ENCODE assay signal across 1 cellular context in genomic region chr20:49484180-49485140, GRCh38.
TF ChIP-seq lines count a peak whose summit lies in the region.

No MANE protein-coding gene starts in this region.

TF ChIP-seq in HEK293, 187 proteins besides CTCF, POLR2A, EP300 and RAD21 (continued from another document and continues in another):
- TF ChIP-seq, protein P1, sequence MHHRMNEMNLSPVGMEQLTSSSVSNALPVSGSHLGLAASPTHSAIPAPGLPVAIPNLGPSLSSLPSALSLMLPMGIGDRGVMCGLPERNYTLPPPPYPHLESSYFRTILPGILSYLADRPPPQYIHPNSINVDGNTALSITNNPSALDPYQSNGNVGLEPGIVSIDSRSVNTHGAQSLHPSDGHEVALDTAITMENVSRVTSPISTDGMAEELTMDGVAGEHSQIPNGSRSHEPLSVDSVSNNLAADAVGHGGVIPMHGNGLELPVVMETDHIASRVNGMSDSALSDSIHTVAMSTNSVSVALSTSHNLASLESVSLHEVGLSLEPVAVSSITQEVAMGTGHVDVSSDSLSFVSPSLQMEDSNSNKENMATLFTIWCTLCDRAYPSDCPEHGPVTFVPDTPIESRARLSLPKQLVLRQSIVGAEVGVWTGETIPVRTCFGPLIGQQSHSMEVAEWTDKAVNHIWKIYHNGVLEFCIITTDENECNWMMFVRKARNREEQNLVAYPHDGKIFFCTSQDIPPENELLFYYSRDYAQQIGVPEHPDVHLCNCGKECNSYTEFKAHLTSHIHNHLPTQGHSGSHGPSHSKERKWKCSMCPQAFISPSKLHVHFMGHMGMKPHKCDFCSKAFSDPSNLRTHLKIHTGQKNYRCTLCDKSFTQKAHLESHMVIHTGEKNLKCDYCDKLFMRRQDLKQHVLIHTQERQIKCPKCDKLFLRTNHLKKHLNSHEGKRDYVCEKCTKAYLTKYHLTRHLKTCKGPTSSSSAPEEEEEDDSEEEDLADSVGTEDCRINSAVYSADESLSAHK (tag by site-specific recombination; IDR thresholded peaks at IDR 0.05), result no peak
- TF ChIP-seq BCL6B (tag by site-specific recombination; IDR thresholded peaks at IDR 0.05), result no peak
- TF ChIP-seq ZBTB8A (tag by site-specific recombination; IDR thresholded peaks at IDR 0.05), result peak; percentile 98
- peak; percentile 73 for TF ChIP-seq PRDM10 (tag by site-specific recombination; IDR thresholded peaks at IDR 0.05)
- TF ChIP-seq FEZF1 (tag by site-specific recombination; IDR thresholded peaks at IDR 0.05), result no peak
- TF ChIP-seq ZFP3 (tag by site-specific recombination; IDR thresholded peaks at IDR 0.05; ENCODE audit: low read depth), result no peak
- no peak; the same call in 1 of the 2 replicates for TF ChIP-seq ZNF610 (tag by site-specific recombination; IDR thresholded peaks at IDR 0.05; ENCODE audit: borderline replicate concordance)
- TF ChIP-seq ZIC2 (tag by site-specific recombination; IDR thresholded peaks at IDR 0.05), result peak; percentile 61
- peak; percentile 76 for TF ChIP-seq KLF16 (tag by site-specific recombination; IDR thresholded peaks at IDR 0.05)
- no peak for TF ChIP-seq ZNF747 (tag by site-specific recombination; IDR thresholded peaks at IDR 0.05)
- no peak for TF ChIP-seq ZNF670 (tag by site-specific recombination; IDR thresholded peaks at IDR 0.05; ENCODE audit: low read depth)
- TF ChIP-seq ZSCAN5A (tag by site-specific recombination; IDR thresholded peaks at IDR 0.05), result 0 out of 2 replicates have a peak, but pooled peaks have one; percentile 87
- TF ChIP-seq, protein P2, sequence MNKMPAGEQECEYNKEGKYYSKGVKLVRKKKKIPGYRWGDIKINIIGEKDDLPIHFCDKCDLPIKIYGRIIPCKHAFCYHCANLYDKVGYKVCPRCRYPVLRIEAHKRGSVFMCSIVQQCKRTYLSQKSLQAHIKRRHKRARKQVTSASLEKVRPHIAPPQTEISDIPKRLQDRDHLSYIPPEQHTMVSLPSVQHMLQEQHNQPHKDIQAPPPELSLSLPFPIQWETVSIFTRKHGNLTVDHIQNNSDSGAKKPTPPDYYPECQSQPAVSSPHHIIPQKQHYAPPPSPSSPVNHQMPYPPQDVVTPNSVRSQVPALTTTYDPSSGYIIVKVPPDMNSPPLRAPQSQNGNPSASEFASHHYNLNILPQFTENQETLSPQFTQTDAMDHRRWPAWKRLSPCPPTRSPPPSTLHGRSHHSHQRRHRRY (tag by site-specific recombination; IDR thresholded peaks at IDR 0.05), result no peak
- no peak for TF ChIP-seq ZNF248 (tag by site-specific recombination; IDR thresholded peaks at IDR 0.05)
- peak; percentile 38; the same call in 1 of the 2 replicates for TF ChIP-seq ZNF366 (tag by site-specific recombination; conservative IDR thresholded peaks at IDR 0.05)
- TF ChIP-seq BCL11B (tag by site-specific recombination; IDR thresholded peaks at IDR 0.05; ENCODE audit: low read depth), result no peak
- TF ChIP-seq ZNF302 (tag by site-specific recombination; IDR thresholded peaks at IDR 0.05; ENCODE audit: low read depth), result no peak
- TF ChIP-seq ZFHX2 (tag by site-specific recombination; conservative IDR thresholded peaks at IDR 0.05), result peak; percentile 83
- peak; percentile 96 for TF ChIP-seq ZBTB26 (tag by site-specific recombination; optimal IDR thresholded peaks at IDR 0.05)
- TF ChIP-seq ZNF391 (tag by site-specific recombination; IDR thresholded peaks at IDR 0.05; ENCODE audit: borderline replicate concordance, low read depth), result peak; percentile 41; the same call in 1 of the 2 replicates
- 0 out of 2 replicates have a peak, but pooled peaks have one; percentile 35 for TF ChIP-seq ZNF221 (tag by site-specific recombination; IDR thresholded peaks at IDR 0.05; ENCODE audit: borderline replicate concordance)
- TF ChIP-seq ZNF18 (tag by site-specific recombination; IDR thresholded peaks at IDR 0.05), result no peak
- TF ChIP-seq KLF7 (tag by site-specific recombination; IDR thresholded peaks at IDR 0.05; ENCODE audit: borderline replicate concordance), result no peak
- TF ChIP-seq YY2 (tag by site-specific recombination; IDR thresholded peaks at IDR 0.05), result no peak
- no peak for TF ChIP-seq ZNF114 (tag by site-specific recombination; IDR thresholded peaks at IDR 0.05)
- no peak for TF ChIP-seq ZNF791 (tag by site-specific recombination; IDR thresholded peaks at IDR 0.05)
- TF ChIP-seq ZNF16 (tag by site-specific recombination; IDR thresholded peaks at IDR 0.05; ENCODE audit: low read depth), result no peak
- peak; percentile 75 for TF ChIP-seq SCRT1 (tag by site-specific recombination; IDR thresholded peaks at IDR 0.05; ENCODE audit: borderline replicate concordance)
- TF ChIP-seq SCRT2 (tag by site-specific recombination; IDR thresholded peaks at IDR 0.05), result peak; percentile 99
- TF ChIP-seq ZNF157 (tag by site-specific recombination; IDR thresholded peaks at IDR 0.05), result no peak
- no peak for TF ChIP-seq ZNF555 (tag by site-specific recombination; conservative IDR thresholded peaks at IDR 0.05)
- no peak for TF ChIP-seq ZNF133 (tag by site-specific recombination; IDR thresholded peaks at IDR 0.05)
- TF ChIP-seq ZNF843 (tag by site-specific recombination; IDR thresholded peaks at IDR 0.05), result 0 out of 2 replicates have a peak, but pooled peaks have one; percentile 36
- TF ChIP-seq ZNF629 (tag by site-specific recombination; IDR thresholded peaks at IDR 0.05), result 0 out of 2 replicates have a peak, but pooled peaks have one; percentile 20
- TF ChIP-seq KLF8 (tag by site-specific recombination; IDR thresholded peaks at IDR 0.05), result peak; percentile 42; the same call in 1 of the 2 replicates
- no peak for TF ChIP-seq SETDB1 (IDR thresholded peaks at IDR 0.05; ENCODE audit: insufficient read length, low read length)
- peak; percentile 58; the same call in 1 of the 2 replicates for TF ChIP-seq HIC1 (tag by site-specific recombination; IDR thresholded peaks at IDR 0.05)
- TF ChIP-seq ZNF24 (tag by site-specific recombination; IDR thresholded peaks at IDR 0.05), result peak; percentile 82; the same call in 1 of the 2 replicates
- no peak for TF ChIP-seq ZNF223 (tag by site-specific recombination; IDR thresholded peaks at IDR 0.05)
- TF ChIP-seq, protein P3, sequence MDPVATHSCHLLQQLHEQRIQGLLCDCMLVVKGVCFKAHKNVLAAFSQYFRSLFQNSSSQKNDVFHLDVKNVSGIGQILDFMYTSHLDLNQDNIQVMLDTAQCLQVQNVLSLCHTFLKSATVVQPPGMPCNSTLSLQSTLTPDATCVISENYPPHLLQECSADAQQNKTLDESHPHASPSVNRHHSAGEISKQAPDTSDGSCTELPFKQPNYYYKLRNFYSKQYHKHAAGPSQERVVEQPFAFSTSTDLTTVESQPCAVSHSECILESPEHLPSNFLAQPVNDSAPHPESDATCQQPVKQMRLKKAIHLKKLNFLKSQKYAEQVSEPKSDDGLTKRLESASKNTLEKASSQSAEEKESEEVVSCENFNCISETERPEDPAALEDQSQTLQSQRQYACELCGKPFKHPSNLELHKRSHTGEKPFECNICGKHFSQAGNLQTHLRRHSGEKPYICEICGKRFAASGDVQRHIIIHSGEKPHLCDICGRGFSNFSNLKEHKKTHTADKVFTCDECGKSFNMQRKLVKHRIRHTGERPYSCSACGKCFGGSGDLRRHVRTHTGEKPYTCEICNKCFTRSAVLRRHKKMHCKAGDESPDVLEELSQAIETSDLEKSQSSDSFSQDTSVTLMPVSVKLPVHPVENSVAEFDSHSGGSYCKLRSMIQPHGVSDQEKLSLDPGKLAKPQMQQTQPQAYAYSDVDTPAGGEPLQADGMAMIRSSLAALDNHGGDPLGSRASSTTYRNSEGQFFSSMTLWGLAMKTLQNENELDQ (tag by site-specific recombination; IDR thresholded peaks at IDR 0.05; ENCODE audit: low read depth), result no peak
- TF ChIP-seq ZBTB1 (tag by site-specific recombination; IDR thresholded peaks at IDR 0.05), result no peak
- no peak for TF ChIP-seq ZNF521 (tag by site-specific recombination; IDR thresholded peaks at IDR 0.05)
- peak; percentile 70 for TF ChIP-seq IKZF3 (tag by site-specific recombination; IDR thresholded peaks at IDR 0.05)
- TF ChIP-seq SP7 (tag by site-specific recombination; IDR thresholded peaks at IDR 0.05), result peak; percentile 68
- no peak for TF ChIP-seq ZNF529 (tag by site-specific recombination; IDR thresholded peaks at IDR 0.05; ENCODE audit: insufficient replicate concordance)
